In the genomic region with DNA sequence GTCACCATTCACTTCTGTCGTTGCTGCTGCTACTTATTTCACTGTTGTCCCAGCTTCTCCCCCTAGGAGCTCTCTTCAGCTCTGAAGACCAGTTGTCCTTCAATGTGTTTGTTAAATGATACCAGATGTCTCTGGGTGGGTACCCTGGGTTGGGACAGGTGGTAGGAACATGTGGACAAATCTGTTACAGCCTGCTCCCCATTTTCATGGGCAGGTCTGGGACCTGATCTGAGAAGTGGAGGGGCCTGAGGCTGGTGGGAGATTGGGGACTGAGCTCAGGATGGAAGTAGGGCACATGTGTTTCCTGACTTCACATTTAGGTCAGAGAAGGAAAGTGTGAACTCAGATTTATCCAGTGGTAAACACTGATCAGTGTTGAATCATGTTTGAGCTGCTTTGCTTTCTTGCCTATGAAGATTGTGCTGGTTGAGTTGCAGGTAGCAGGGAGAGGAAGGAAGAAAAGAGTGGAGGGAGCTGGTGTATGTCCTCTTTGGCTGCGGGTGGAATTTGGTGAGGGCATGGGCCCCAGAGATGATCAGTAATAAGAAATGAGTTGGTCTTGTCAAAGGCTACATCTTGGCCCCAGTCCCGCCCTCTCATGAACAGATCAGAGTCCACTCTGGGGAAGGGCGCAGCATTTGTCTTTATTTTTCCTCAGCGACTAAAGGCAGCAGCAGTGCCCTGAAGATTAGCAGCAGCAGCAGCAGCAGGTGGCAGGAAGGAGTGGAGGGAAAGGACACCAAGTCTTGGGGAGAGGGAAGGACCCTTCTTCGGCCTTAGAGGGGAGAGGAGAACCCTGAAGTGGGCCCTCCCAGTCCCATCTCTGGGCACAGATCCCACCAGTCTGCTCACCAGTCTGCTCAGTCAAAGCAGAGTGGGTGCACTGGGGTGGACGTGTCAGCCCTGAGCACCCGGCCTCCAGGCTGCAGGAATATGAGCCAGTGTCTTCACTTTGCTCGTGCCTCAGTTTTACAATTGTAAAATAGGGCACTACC, we compare ENCODE assay signal across 2 cellular contexts.
TF ChIP-seq lines count a peak whose summit lies in the region.

No MANE protein-coding gene starts in this region.

TF ChIP-seq in SK-N-SH, 30 proteins besides CTCF, POLR2A, EP300 and RAD21:
- TF ChIP-seq POLR2AphosphoS5 (IDR thresholded peaks at IDR 0.05; ENCODE audit: low read depth, low read length) (no peak), TCF12 (IDR thresholded peaks at IDR 0.05) (peak; percentile 55)

TF ChIP-seq in SK-N-SH treated with all-trans-retinoic acid at 6 μM for 48 hours, 23 proteins besides CTCF, POLR2A, EP300 and RAD21:
- TF ChIP-seq, protein P1, sequence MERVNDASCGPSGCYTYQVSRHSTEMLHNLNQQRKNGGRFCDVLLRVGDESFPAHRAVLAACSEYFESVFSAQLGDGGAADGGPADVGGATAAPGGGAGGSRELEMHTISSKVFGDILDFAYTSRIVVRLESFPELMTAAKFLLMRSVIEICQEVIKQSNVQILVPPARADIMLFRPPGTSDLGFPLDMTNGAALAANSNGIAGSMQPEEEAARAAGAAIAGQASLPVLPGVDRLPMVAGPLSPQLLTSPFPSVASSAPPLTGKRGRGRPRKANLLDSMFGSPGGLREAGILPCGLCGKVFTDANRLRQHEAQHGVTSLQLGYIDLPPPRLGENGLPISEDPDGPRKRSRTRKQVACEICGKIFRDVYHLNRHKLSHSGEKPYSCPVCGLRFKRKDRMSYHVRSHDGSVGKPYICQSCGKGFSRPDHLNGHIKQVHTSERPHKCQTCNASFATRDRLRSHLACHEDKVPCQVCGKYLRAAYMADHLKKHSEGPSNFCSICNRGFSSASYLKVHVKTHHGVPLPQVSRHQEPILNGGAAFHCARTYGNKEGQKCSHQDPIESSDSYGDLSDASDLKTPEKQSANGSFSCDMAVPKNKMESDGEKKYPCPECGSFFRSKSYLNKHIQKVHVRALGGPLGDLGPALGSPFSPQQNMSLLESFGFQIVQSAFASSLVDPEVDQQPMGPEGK (CRISPR knock-in tag; IDR thresholded peaks at IDR 0.05; ENCODE audit: borderline replicate concordance), result no peak
- TF ChIP-seq ZFP30 (CRISPR knock-in tag; IDR thresholded peaks at IDR 0.05) (no peak), ISL1 (CRISPR knock-in tag; IDR thresholded peaks at IDR 0.05) (no peak), ESRRG (CRISPR knock-in tag; IDR thresholded peaks at IDR 0.05) (no peak), TCF4 (CRISPR knock-in tag; IDR thresholded peaks at IDR 0.05; ENCODE audit: borderline replicate concordance) (no peak), ARNTL (CRISPR knock-in tag; IDR thresholded peaks at IDR 0.05; ENCODE audit: borderline replicate concordance, low read depth) (no peak), TOX (CRISPR knock-in tag; IDR thresholded peaks at IDR 0.05; ENCODE audit: borderline replicate concordance) (no peak), OSR1 (CRISPR knock-in tag; IDR thresholded peaks at IDR 0.05) (no peak), ZNF70 (CRISPR knock-in tag; IDR thresholded peaks at IDR 0.05) (no peak), GLIS3 (CRISPR knock-in tag; IDR thresholded peaks at IDR 0.05) (no peak), BACH2 (CRISPR knock-in tag; IDR thresholded peaks at IDR 0.05; ENCODE audit: borderline replicate concordance) (no peak), ZFP3 (CRISPR knock-in tag; IDR thresholded peaks at IDR 0.05) (no peak)
- TF ChIP-seq, protein P2, sequence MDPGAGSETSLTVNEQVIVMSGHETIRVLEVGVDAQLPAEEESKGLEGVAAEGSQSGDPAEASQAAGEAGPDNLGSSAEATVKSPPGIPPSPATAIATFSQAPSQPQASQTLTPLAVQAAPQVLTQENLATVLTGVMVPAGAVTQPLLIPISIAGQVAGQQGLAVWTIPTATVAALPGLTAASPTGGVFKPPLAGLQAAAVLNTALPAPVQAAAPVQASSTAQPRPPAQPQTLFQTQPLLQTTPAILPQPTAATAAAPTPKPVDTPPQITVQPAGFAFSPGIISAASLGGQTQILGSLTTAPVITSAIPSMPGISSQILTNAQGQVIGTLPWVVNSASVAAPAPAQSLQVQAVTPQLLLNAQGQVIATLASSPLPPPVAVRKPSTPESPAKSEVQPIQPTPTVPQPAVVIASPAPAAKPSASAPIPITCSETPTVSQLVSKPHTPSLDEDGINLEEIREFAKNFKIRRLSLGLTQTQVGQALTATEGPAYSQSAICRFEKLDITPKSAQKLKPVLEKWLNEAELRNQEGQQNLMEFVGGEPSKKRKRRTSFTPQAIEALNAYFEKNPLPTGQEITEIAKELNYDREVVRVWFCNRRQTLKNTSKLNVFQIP (CRISPR knock-in tag; IDR thresholded peaks at IDR 0.05; ENCODE audit: borderline replicate concordance, low read depth), result no peak
- TF ChIP-seq, protein P3, sequence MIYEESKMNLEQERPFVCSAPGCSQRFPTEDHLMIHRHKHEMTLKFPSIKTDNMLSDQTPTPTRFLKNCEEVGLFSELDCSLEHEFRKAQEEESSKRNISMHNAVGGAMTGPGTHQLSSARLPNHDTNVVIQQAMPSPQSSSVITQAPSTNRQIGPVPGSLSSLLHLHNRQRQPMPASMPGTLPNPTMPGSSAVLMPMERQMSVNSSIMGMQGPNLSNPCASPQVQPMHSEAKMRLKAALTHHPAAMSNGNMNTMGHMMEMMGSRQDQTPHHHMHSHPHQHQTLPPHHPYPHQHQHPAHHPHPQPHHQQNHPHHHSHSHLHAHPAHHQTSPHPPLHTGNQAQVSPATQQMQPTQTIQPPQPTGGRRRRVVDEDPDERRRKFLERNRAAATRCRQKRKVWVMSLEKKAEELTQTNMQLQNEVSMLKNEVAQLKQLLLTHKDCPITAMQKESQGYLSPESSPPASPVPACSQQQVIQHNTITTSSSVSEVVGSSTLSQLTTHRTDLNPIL (CRISPR knock-in tag; IDR thresholded peaks at IDR 0.05; ENCODE audit: low read depth), result no peak
- TF ChIP-seq, protein P4, sequence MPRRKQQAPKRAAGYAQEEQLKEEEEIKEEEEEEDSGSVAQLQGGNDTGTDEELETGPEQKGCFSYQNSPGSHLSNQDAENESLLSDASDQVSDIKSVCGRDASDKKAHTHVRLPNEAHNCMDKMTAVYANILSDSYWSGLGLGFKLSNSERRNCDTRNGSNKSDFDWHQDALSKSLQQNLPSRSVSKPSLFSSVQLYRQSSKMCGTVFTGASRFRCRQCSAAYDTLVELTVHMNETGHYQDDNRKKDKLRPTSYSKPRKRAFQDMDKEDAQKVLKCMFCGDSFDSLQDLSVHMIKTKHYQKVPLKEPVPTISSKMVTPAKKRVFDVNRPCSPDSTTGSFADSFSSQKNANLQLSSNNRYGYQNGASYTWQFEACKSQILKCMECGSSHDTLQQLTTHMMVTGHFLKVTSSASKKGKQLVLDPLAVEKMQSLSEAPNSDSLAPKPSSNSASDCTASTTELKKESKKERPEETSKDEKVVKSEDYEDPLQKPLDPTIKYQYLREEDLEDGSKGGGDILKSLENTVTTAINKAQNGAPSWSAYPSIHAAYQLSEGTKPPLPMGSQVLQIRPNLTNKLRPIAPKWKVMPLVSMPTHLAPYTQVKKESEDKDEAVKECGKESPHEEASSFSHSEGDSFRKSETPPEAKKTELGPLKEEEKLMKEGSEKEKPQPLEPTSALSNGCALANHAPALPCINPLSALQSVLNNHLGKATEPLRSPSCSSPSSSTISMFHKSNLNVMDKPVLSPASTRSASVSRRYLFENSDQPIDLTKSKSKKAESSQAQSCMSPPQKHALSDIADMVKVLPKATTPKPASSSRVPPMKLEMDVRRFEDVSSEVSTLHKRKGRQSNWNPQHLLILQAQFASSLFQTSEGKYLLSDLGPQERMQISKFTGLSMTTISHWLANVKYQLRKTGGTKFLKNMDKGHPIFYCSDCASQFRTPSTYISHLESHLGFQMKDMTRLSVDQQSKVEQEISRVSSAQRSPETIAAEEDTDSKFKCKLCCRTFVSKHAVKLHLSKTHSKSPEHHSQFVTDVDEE (CRISPR knock-in tag; IDR thresholded peaks at IDR 0.05), result no peak
- TF ChIP-seq, protein P5, sequence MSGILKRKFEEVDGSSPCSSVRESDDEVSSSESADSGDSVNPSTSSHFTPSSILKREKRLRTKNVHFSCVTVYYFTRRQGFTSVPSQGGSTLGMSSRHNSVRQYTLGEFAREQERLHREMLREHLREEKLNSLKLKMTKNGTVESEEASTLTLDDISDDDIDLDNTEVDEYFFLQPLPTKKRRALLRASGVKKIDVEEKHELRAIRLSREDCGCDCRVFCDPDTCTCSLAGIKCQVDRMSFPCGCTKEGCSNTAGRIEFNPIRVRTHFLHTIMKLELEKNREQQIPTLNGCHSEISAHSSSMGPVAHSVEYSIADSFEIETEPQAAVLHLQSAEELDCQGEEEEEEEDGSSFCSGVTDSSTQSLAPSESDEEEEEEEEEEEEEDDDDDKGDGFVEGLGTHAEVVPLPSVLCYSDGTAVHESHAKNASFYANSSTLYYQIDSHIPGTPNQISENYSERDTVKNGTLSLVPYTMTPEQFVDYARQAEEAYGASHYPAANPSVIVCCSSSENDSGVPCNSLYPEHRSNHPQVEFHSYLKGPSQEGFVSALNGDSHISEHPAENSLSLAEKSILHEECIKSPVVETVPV (CRISPR knock-in tag; IDR thresholded peaks at IDR 0.05), result no peak
